17 cellular contexts compared by ENCODE assay signal in the genomic region with DNA sequence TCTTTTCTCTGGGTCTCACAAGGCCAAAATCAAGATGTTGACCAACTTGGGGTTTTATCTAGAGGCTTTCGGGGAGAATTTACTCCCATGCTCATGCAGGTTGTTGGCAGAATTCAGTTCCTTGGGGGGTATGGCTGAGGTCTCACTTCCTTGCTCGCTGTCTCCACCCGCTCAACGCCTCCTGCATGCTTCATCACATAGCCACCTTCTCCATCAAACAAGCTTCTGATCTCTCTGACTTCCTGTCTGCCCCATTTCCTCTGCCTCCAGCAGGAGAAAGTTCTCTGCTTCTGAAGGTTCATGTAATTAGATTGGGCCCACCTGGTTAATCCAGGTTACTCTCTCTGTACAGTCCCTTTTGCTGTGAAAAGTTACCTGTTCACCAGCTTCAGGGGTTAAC.
DNase-seq lines count a peak whose midpoint lies in the region; ATAC-seq and FAIRE-seq lines count a peak whose summit lies in the region.
"Had no signal": no experiment of that assay in that cellular context is flagged by ENCODE, and none has a peak within 500 bp of the region (broad histone marks: within the 10 kb centered on the region; RNA-seq: fewer than 3 reads in every experiment).

No MANE protein-coding gene starts in this region.

- WGBS in thymus: 34% methylated on average over 4 of the region's 4 CpGs

- peak; percentile 42 for ATAC-seq in activated CD8-positive, alpha-beta T cell treated with anti-CD3 and anti-CD28 coated beads, Interleukin-2, amount 10 ng/mL, durations not matched to agents 7 days and 5 days
- ATAC-seq in HG03039 (IDR thresholded peaks at IDR 0.05; ENCODE audit: unreplicated experiment): no peak

- no peaks in the 10 kb centered on the region for H3K36me3 ChIP-seq in thymus (ENCODE audit: control insufficient read depth, insufficient read depth)

- peaks cover 29% of the 10 kb centered on the region for H3K4me1 Mint-ChIP-seq in activated CD4-positive, alpha-beta T cell treated with anti-CD3 and anti-CD28 coated beads, Interleukin-2, amount 10 ng/mL, durations not matched to agents 7 days and 5 days
- H3K4me1 Mint-ChIP-seq in activated CD8-positive, alpha-beta T cell treated with anti-CD3 and anti-CD28 coated beads, Interleukin-2, amount 10 ng/mL, durations not matched to agents 7 days and 5 days (ENCODE audit: low read depth): peaks cover 19% of the 10 kb centered on the region

- H3K9me3 Mint-ChIP-seq in activated CD4-positive, alpha-beta T cell treated with anti-CD3 and anti-CD28 coated beads, Interleukin-2, amount 10 ng/mL, durations not matched to agents 7 days and 5 days: no peaks in the 10 kb centered on the region
- no peaks in the 10 kb centered on the region for H3K9me3 Mint-ChIP-seq in activated CD8-positive, alpha-beta T cell treated with anti-CD3 and anti-CD28 coated beads, Interleukin-2, amount 10 ng/mL, durations not matched to agents 7 days and 5 days (ENCODE audit: insufficient read depth)

- CTCF ChIA-PET in activated CD4-positive, alpha-beta T cell treated with anti-CD3 and anti-CD28 coated beads, Interleukin-2, amount 10 ng/mL, durations not matched to agents 7 days and 5 days (lab: Charles Lee): no interaction called here
- CTCF ChIA-PET in activated CD8-positive, alpha-beta T cell treated with anti-CD3 and anti-CD28 coated beads, Interleukin-2, amount 10 ng/mL, durations not matched to agents 7 days and 5 days (lab: Charles Lee): interaction anchor here (1.8 kb wide), 1 partner anchor 11 kb away, joined by 4 read pairs; no protein-coding TSS in a partner anchor

- no peaks in the 10 kb centered on the region for H3K9me3 ChIP-seq in thymus (ENCODE audit: control insufficient read depth)
- H3K9me3 ChIP-seq: BLaER1 treated with 17β-estradiol and CSF1 and Interleukin-3, amounts not matched to agents 10 nM and 100 nM had no signal

- H3K36me3 Mint-ChIP-seq in activated CD4-positive, alpha-beta T cell treated with anti-CD3 and anti-CD28 coated beads, Interleukin-2, amount 10 ng/mL, durations not matched to agents 7 days and 5 days (ENCODE audit: low read depth): no peaks in the 10 kb centered on the region
- no peaks in the 10 kb centered on the region for H3K36me3 Mint-ChIP-seq in activated CD8-positive, alpha-beta T cell treated with anti-CD3 and anti-CD28 coated beads, Interleukin-2, amount 10 ng/mL, durations not matched to agents 7 days and 5 days (ENCODE audit: low read depth)

- H3K27ac Mint-ChIP-seq in activated CD4-positive, alpha-beta T cell treated with anti-CD3 and anti-CD28 coated beads, Interleukin-2, amount 10 ng/mL, durations not matched to agents 7 days and 5 days: peak overlapping the region; percentile 54
- peak overlapping the region; percentile 26 for H3K27ac Mint-ChIP-seq in activated CD8-positive, alpha-beta T cell treated with anti-CD3 and anti-CD28 coated beads, Interleukin-2, amount 10 ng/mL, durations not matched to agents 7 days and 5 days

- no peak overlapping the region for H3K4me3 ChIP-seq in thymus (ENCODE audit: low read length)
- H3K4me3 ChIP-seq: BLaER1 treated with 17β-estradiol and CSF1 and Interleukin-3, amounts not matched to agents 10 nM and 100 nM had no signal

- H3K4me1 ChIP-seq in thymus (ENCODE audit: control insufficient read depth, insufficient read depth, low read length): peaks cover 13% of the 10 kb centered on the region

- FAIRE-seq in HTR-8/SVneo (lab: Jason Lieb, UNC): no peak
- FAIRE-seq: A204.1, H1 had no signal

- DNase-seq in activated CD4-positive, alpha-beta T cell treated with anti-CD3 and anti-CD28 coated beads, Interleukin-2, amount 10 ng/mL, durations not matched to agents 7 days and 5 days: peak; percentile 21
- no peak for DNase-seq in activated CD4-positive, alpha-beta T cell treated with anti-CD3 and anti-CD28 coated beads, Interleukin-2, amount 50 U/mL, for 48 hours
- DNase-seq in stimulated activated naive CD4-positive, alpha-beta T cell (lab: John Stamatoyannopoulos, UW): peak in 4 of 6 experiments; percentile 11 to 70 (median 56)
- DNase-seq in stimulated activated naive CD4-positive, alpha-beta T cell treated with Interleukin-2 at 50 U/mL for 16 hours (lab: John Stamatoyannopoulos, UW): no peak
- DNase-seq in activated CD8-positive, alpha-beta T cell treated with anti-CD3 and anti-CD28 coated beads, Interleukin-2, amount 10 ng/mL, durations not matched to agents 7 days and 5 days: no peak
- no peak for DNase-seq in HTR-8/SVneo (ENCODE audit: insufficient read length, low spot score)
- DNase-seq: COR-L47, KG1, NCI-H1048, NCI-H1436 treated with DMSO at 0.1 percent for 48 hours, NCI-H2029 treated with DMSO at 0.1 percent for 48 hours, NCI-H510A treated with DMSO at 0.1 percent for 48 hours had no signal

- H3K27ac ChIP-seq in thymus (ENCODE audit: low read depth): peak overlapping the region; percentile 80
- H3K27ac ChIP-seq: BLaER1 treated with 17β-estradiol and CSF1 and Interleukin-3, amounts not matched to agents 10 nM and 100 nM had no signal

- POLR2A ChIA-PET in activated CD4-positive, alpha-beta T cell treated with anti-CD3 and anti-CD28 coated beads, Interleukin-2, amount 10 ng/mL, durations not matched to agents 7 days and 5 days (lab: Charles Lee): no interaction called here
- POLR2A ChIA-PET in activated CD8-positive, alpha-beta T cell treated with anti-CD3 and anti-CD28 coated beads, Interleukin-2, amount 10 ng/mL, durations not matched to agents 7 days and 5 days (lab: Charles Lee): no interaction called here

- H3K4me3 Mint-ChIP-seq in activated CD4-positive, alpha-beta T cell treated with anti-CD3 and anti-CD28 coated beads, Interleukin-2, amount 10 ng/mL, durations not matched to agents 7 days and 5 days: no peak overlapping the region
- H3K4me3 Mint-ChIP-seq in activated CD8-positive, alpha-beta T cell treated with anti-CD3 and anti-CD28 coated beads, Interleukin-2, amount 10 ng/mL, durations not matched to agents 7 days and 5 days: no peak overlapping the region

- no peaks in the 10 kb centered on the region for H3K27me3 ChIP-seq in thymus (ENCODE audit: control insufficient read depth, insufficient read depth)
- H3K27me3 ChIP-seq: BLaER1 treated with 17β-estradiol and CSF1 and Interleukin-3, amounts not matched to agents 10 nM and 100 nM had no signal

- H3K27me3 Mint-ChIP-seq in activated CD4-positive, alpha-beta T cell treated with anti-CD3 and anti-CD28 coated beads, Interleukin-2, amount 10 ng/mL, durations not matched to agents 7 days and 5 days: no peaks in the 10 kb centered on the region
- H3K27me3 Mint-ChIP-seq in activated CD8-positive, alpha-beta T cell treated with anti-CD3 and anti-CD28 coated beads, Interleukin-2, amount 10 ng/mL, durations not matched to agents 7 days and 5 days (ENCODE audit: low read depth): peaks cover 1% of the 10 kb centered on the region

Comparison
In these comparisons a context has a peak if more than half of its experiments do, and no peak if none do; other contexts are left out.
1. DNase-seq: peak in activated CD4-positive, alpha-beta T cell treated with anti-CD3 and anti-CD28 coated beads, Interleukin-2, amount 10 ng/mL, durations not matched to agents 7 days and 5 days (single experiment) and stimulated activated naive CD4-positive, alpha-beta T cell (4 of 6); none in activated CD4-positive, alpha-beta T cell treated with anti-CD3 and anti-CD28 coated beads, Interleukin-2, amount 50 U/mL, for 48 hours (0 of 2), stimulated activated naive CD4-positive, alpha-beta T cell treated with Interleukin-2 at 50 U/mL for 16 hours (single experiment), activated CD8-positive, alpha-beta T cell treated with anti-CD3 and anti-CD28 coated beads, Interleukin-2, amount 10 ng/mL, durations not matched to agents 7 days and 5 days (single experiment) and HTR-8/SVneo (single experiment).